In genomic region chr16:29675811-29676643, GRCh38 we compare ENCODE assay signal across 7 cellular contexts. TPM values are rescaled to one million over a fixed set of nuclear protein-coding genes. Genes with fewer than 3 reads are reported as not detected.
DNase-seq lines count a peak whose midpoint lies in the region; ATAC-seq, FAIRE-seq and TF ChIP-seq lines count a peak whose summit lies in the region.

No MANE protein-coding gene starts in this region.

- H3K4ac ChIP-seq in mesenchymal stem cell (ENCODE audit: low read depth in 1 of 2, low read length in 2 of 2) = no peak overlapping the region

- H2AK5ac ChIP-seq in mesenchymal stem cell (ENCODE audit: low read length, severe bottlenecking) = peak overlapping the region; percentile 49

- H3K14ac ChIP-seq in mesenchymal stem cell (ENCODE audit: low read length in 2 of 2) = no peak overlapping the region

- H3K79me2 ChIP-seq in Loucy (ENCODE audit: insufficient read depth, low read length) = peaks cover 55% of the 10 kb centered on the region

- intact Hi-C loops in activated T-helper 1 cell treated with anti-CD3 and anti-CD28 coated beads, Interleukin-12 subunit alpha, Interleukin-12 subunit beta, Interleukin-2, Interleukin-4 antibody, amounts not matched to agents 30 ng/mL and 10 ng/mL and 1 ng/mL, durations not matched to agents 14 hours and 24 hours and 36 hours (cut with micrococcal nuclease) = no loop called here

- no peak for ATAC-seq in GM21360 (IDR thresholded peaks at IDR 0.05; ENCODE audit: unreplicated experiment)

- H4K91ac ChIP-seq in mesenchymal stem cell (ENCODE audit: low read length) = no peak overlapping the region

- no peak overlapping the region for H2BK15ac ChIP-seq in mesenchymal stem cell (ENCODE audit: low read depth, poor library complexity, severe bottlenecking)

- H3K9ac ChIP-seq in Loucy (ENCODE audit: low read depth, low read length, poor library complexity, severe bottlenecking) = no peak overlapping the region
- no peak overlapping the region for H3K9ac ChIP-seq in mesenchymal stem cell (ENCODE audit: low read length)

- H3K79me1 ChIP-seq in mesenchymal stem cell (replicated peaks; ENCODE audit: low read length, poor library complexity, severe bottlenecking) = no peaks in the 10 kb centered on the region

- H3K9me3 Mint-ChIP-seq in activated T-helper 1 cell treated with anti-CD3 and anti-CD28 coated beads, Interleukin-12 subunit alpha, Interleukin-12 subunit beta, Interleukin-2, Interleukin-4 antibody, amounts not matched to agents 30 ng/mL and 10 ng/mL and 1 ng/mL, durations not matched to agents 14 hours and 24 hours and 36 hours = no peaks in the 10 kb centered on the region

- H3K27ac ChIP-seq in mesenchymal stem cell (ENCODE audit: low read length, poor library complexity, severe bottlenecking) = no peak overlapping the region

- no peak overlapping the region for H3K4me2 ChIP-seq in Loucy (ENCODE audit: low read depth, low read length, poor library complexity, severe bottlenecking)
- no peak overlapping the region for H3K4me2 ChIP-seq in mesenchymal stem cell (ENCODE audit: low read length, poor library complexity, severe bottlenecking)

- H2AFZ ChIP-seq in Loucy (ENCODE audit: low read length) = no peak overlapping the region
- H2AFZ ChIP-seq in mesenchymal stem cell (ENCODE audit: low read depth, low read length) = no peak overlapping the region

- peak overlapping the region; percentile 24 for H4K8ac ChIP-seq in mesenchymal stem cell (ENCODE audit: low read length)

- H3K23ac ChIP-seq in mesenchymal stem cell (ENCODE audit: low read length in 2 of 2) = no peak overlapping the region

- peaks cover 6% of the 10 kb centered on the region for H4K20me1 ChIP-seq in Loucy (ENCODE audit: insufficient read depth, low read length, poor library complexity, severe bottlenecking)

- peaks cover 42% of the 10 kb centered on the region for H3K4me1 ChIP-seq in Loucy (ENCODE audit: insufficient read depth, low read length, poor library complexity, severe bottlenecking)
- H3K4me1 ChIP-seq in mesenchymal stem cell (ENCODE audit: control insufficient read depth, insufficient read depth, low read depth, low read length) = peaks cover 12% of the 10 kb centered on the region

- no peaks in the 10 kb centered on the region for H3K27me3 Mint-ChIP-seq in activated T-helper 1 cell treated with anti-CD3 and anti-CD28 coated beads, Interleukin-12 subunit alpha, Interleukin-12 subunit beta, Interleukin-2, Interleukin-4 antibody, amounts not matched to agents 30 ng/mL and 10 ng/mL and 1 ng/mL, durations not matched to agents 14 hours and 24 hours and 36 hours (ENCODE audit: insufficient read depth)

- H3K36me3 Mint-ChIP-seq in activated T-helper 1 cell treated with anti-CD3 and anti-CD28 coated beads, Interleukin-12 subunit alpha, Interleukin-12 subunit beta, Interleukin-2, Interleukin-4 antibody, amounts not matched to agents 30 ng/mL and 10 ng/mL and 1 ng/mL, durations not matched to agents 14 hours and 24 hours and 36 hours (ENCODE audit: low read depth) = peaks cover 13% of the 10 kb centered on the region

- no peak overlapping the region for H2BK12ac ChIP-seq in mesenchymal stem cell (ENCODE audit: low read length in 2 of 2)

- peaks cover 34% of the 10 kb centered on the region for H3K4me1 Mint-ChIP-seq in activated T-helper 1 cell treated with anti-CD3 and anti-CD28 coated beads, Interleukin-12 subunit alpha, Interleukin-12 subunit beta, Interleukin-2, Interleukin-4 antibody, amounts not matched to agents 30 ng/mL and 10 ng/mL and 1 ng/mL, durations not matched to agents 14 hours and 24 hours and 36 hours (ENCODE audit: low read depth)

- peak; percentile 63 for FAIRE-seq in G401.6 (lab: Jason Lieb, UNC)

- H3K27ac Mint-ChIP-seq in activated T-helper 1 cell treated with anti-CD3 and anti-CD28 coated beads, Interleukin-12 subunit alpha, Interleukin-12 subunit beta, Interleukin-2, Interleukin-4 antibody, amounts not matched to agents 30 ng/mL and 10 ng/mL and 1 ng/mL, durations not matched to agents 14 hours and 24 hours and 36 hours = peak overlapping the region; percentile 7

- peaks cover 14% of the 10 kb centered on the region for H3F3A ChIP-seq in Loucy (ENCODE audit: low read depth)

- H3K36me3 ChIP-seq in Loucy (ENCODE audit: insufficient read depth, low read length) (peaks cover 3% of the 10 kb centered on the region; the same call in 1 of the 2 replicates), mesenchymal stem cell (ENCODE audit: control insufficient read depth in 1 of 2, insufficient read depth in 2 of 2, low read depth in 1 of 2, low read length in 2 of 2) (peaks cover 0 to 8% of the 10 kb centered on the region in 2 experiments)

- H3K4me3 Mint-ChIP-seq in activated T-helper 1 cell treated with anti-CD3 and anti-CD28 coated beads, Interleukin-12 subunit alpha, Interleukin-12 subunit beta, Interleukin-2, Interleukin-4 antibody, amounts not matched to agents 30 ng/mL and 10 ng/mL and 1 ng/mL, durations not matched to agents 14 hours and 24 hours and 36 hours = no peak overlapping the region

- no peak overlapping the region for H2BK5ac ChIP-seq in mesenchymal stem cell (ENCODE audit: low read depth, low read length, poor library complexity, severe bottlenecking)

- WGBS in mesenchymal stem cell = no CpG with 5 or more reads among the region's 3 CpGs

- no peak overlapping the region for H3K18ac ChIP-seq in mesenchymal stem cell (ENCODE audit: low read depth in 1 of 2, low read length in 2 of 2)

- H3K9me3 ChIP-seq in Loucy (ENCODE audit: insufficient read depth, low read depth, low read length) = no peaks in the 10 kb centered on the region
- no peaks in the 10 kb centered on the region for H3K9me3 ChIP-seq in mesenchymal stem cell (ENCODE audit: control insufficient read depth, low read length)

- 0 out of 2 replicates have a peak, but pooled peaks have one; percentile 15 for TF ChIP-seq CTCF in Loucy (conservative IDR thresholded peaks at IDR 0.05; ENCODE audit: low read length)

- no peaks in the 10 kb centered on the region for H3K9me2 ChIP-seq in Loucy (replicated peaks; ENCODE audit: low read depth, low read length)

- DNase-seq in activated T-helper 1 cell treated with anti-CD3 and anti-CD28 coated beads, Interleukin-12 subunit alpha, Interleukin-12 subunit beta, Interleukin-2, Interleukin-4 antibody, amounts not matched to agents 30 ng/mL and 10 ng/mL and 1 ng/mL, durations not matched to agents 14 hours and 24 hours and 36 hours (ENCODE audit: low spot score) = no peak
- DNase-seq in mesenchymal stem cell (peak; percentile 63), NCI-H2081 (lab: John Stamatoyannopoulos, UW) (no peak), D341Med (ENCODE audit: low spot score) (no peak)

- no peak overlapping the region for H3K4me3 ChIP-seq in Loucy (ENCODE audit: low read length, poor library complexity, severe bottlenecking)
- no peak overlapping the region for H3K4me3 ChIP-seq in mesenchymal stem cell (ENCODE audit: insufficient read depth in 1 of 2, low read depth in 1 of 2, low read length in 2 of 2)

- no peak overlapping the region for H2BK120ac ChIP-seq in mesenchymal stem cell (ENCODE audit: low read depth, low read length)

- H3K27me3 ChIP-seq in Loucy (ENCODE audit: insufficient read depth, low read length, poor library complexity, severe bottlenecking) (no peaks in the 10 kb centered on the region), mesenchymal stem cell (ENCODE audit: control insufficient read depth in 1 of 2, insufficient read depth in 1 of 2, low read length in 2 of 2) (peaks cover 0 to 3% of the 10 kb centered on the region in 2 experiments)

RNA-seq across cellular contexts. Expression of gene QPRT, which starts 3.0 kb away (rescaled TPM):
- total RNA-seq in activated T-helper 1 cell treated with anti-CD3 and anti-CD28 coated beads, Interleukin-12 subunit alpha, Interleukin-12 subunit beta, Interleukin-2, Interleukin-4 antibody, amounts not matched to agents 30 ng/mL and 10 ng/mL and 1 ng/mL, durations not matched to agents 14 hours and 24 hours and 36 hours = 6.3 and 6.5 TPM in 2 replicates
- 326 TPM for polyA plus RNA-seq in mesenchymal stem cell (2013, experiment 1 of 2)
- 319 TPM for polyA plus RNA-seq in mesenchymal stem cell (2013, experiment 2 of 2)

RNA-seq across cellular contexts. Expression of gene SPN, which starts 13.0 kb away (rescaled TPM):
- total RNA-seq in activated T-helper 1 cell treated with anti-CD3 and anti-CD28 coated beads, Interleukin-12 subunit alpha, Interleukin-12 subunit beta, Interleukin-2, Interleukin-4 antibody, amounts not matched to agents 30 ng/mL and 10 ng/mL and 1 ng/mL, durations not matched to agents 14 hours and 24 hours and 36 hours = 191 and 196 TPM in 2 replicates
- 0.01 TPM for polyA plus RNA-seq in mesenchymal stem cell (2013, experiment 1 of 2)
- polyA plus RNA-seq in mesenchymal stem cell (2013, experiment 2 of 2) = not detected
